ENCODE assay signal across 17 cellular contexts in the genomic region with DNA sequence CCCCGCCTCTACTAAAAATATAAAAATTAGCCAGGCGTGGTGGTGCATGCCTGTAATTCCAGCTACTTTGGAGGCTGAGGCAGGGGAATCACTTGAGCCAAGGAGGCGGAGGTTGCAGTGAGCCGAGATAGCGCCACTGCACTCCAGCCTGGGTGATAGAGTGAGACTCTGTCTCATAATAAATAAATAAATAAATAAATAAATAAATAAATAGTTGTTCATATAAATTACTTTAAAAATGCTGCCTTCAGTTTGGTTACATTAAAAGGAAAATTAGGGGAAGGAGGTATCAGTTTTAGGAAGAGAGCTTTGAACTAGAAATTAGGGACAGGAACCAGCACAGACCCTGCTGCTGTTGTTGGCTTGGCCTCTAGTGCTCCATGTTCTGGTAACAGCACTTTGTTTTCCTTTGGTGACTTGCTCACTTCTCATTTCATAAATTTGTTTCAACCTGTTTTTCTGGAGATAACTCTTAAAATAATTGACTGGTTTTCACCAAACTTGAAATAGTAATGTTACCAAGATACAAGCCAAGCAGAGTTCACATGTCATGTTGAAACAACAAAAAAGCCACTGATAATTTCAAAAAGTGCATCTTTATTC. TPM values are rescaled to one million over a fixed set of nuclear protein-coding genes. Genes with fewer than 3 reads are reported as not detected.
A peak's percentile ranks its signal among the peaks of the same experiment; 100 is the strongest.
DNase-seq lines count a peak whose midpoint lies in the region; FAIRE-seq and TF ChIP-seq lines count a peak whose summit lies in the region.
"Had no signal": no experiment of that assay in that cellular context is flagged by ENCODE, and none has a peak within 500 bp of the region (broad histone marks: within the 10 kb centered on the region; RNA-seq: fewer than 3 reads in every experiment).

No MANE protein-coding gene starts in this region.

- peaks cover 0 to 8% (median 2%) of the 10 kb centered on the region in 3 donors for H3K4me1 Mint-ChIP-seq in CD8-positive, alpha-beta memory T cell
- H3K4me1 Mint-ChIP-seq in HFFc6 (ENCODE audit: low read depth) (peaks cover 61% of the 10 kb centered on the region), astrocyte (ENCODE audit: low read depth, unreplicated experiment) (peaks cover 37% of the 10 kb centered on the region), H9 (peaks cover 21 to 23% of the 10 kb centered on the region in 2 experiments)

- H3K9me3 ChIP-seq in CD8-positive, alpha-beta memory T cell (ENCODE audit: low read length) = no peaks in the 10 kb centered on the region
- H3K9me3 ChIP-seq in astrocyte (ENCODE audit: insufficient read depth, low read depth, low read length) = no peaks in the 10 kb centered on the region
- H3K9me3 ChIP-seq in H9 (ENCODE audit: control insufficient read depth, low read depth, low read length) = no peaks in the 10 kb centered on the region
- H3K9me3 ChIP-seq in effector memory CD4-positive, alpha-beta T cell (ENCODE audit: control insufficient read depth, low read length) = no peaks in the 10 kb centered on the region

- WGBS in H9 (ENCODE audit: extremely low coverage, insufficient read length, low lambda C conversion rate) = no CpG with 5 or more reads among the region's 5 CpGs

- no peak overlapping the region for H4K8ac ChIP-seq in H9 (replicated peaks; ENCODE audit: insufficient read length, low read depth, low read length)

- H3K56ac ChIP-seq in H9 (ENCODE audit: insufficient read length, low read depth, low read length) = no peak overlapping the region

- H3K4me3 ChIP-seq in CD8-positive, alpha-beta memory T cell (ENCODE audit: low read length) = no peak overlapping the region
- no peak overlapping the region for H3K4me3 ChIP-seq in astrocyte (ENCODE audit: insufficient read depth, low read depth, low read length)
- H3K4me3 ChIP-seq in effector memory CD4-positive, alpha-beta T cell (ENCODE audit: insufficient read depth, low read depth, low read length, poor library complexity, severe bottlenecking) = no peak overlapping the region

- no peak overlapping the region for H2BK5ac ChIP-seq in H9 (ENCODE audit: insufficient read length, low read length)

- no peak overlapping the region for H4K91ac ChIP-seq in H9 (ENCODE audit: insufficient read length, low read depth, low read length)

- peaks cover 0 to 6% of the 10 kb centered on the region in 2 donors for H3K27me3 Mint-ChIP-seq in CD8-positive, alpha-beta memory T cell
- H3K27me3 Mint-ChIP-seq in HFFc6 (ENCODE audit: insufficient read depth) (no peaks in the 10 kb centered on the region), astrocyte (ENCODE audit: low read depth, unreplicated experiment) (no peaks in the 10 kb centered on the region), H9 (ENCODE audit: low read depth) (no peaks in the 10 kb centered on the region)

- no peaks in the 10 kb centered on the region for H3K36me3 ChIP-seq in CD8-positive, alpha-beta memory T cell (ENCODE audit: insufficient read depth, low read length)
- H3K36me3 ChIP-seq in astrocyte (ENCODE audit: insufficient read depth, low read length) = no peaks in the 10 kb centered on the region
- no peaks in the 10 kb centered on the region for H3K36me3 ChIP-seq in effector memory CD4-positive, alpha-beta T cell (ENCODE audit: control insufficient read depth, insufficient read depth, low read length)

- H3K18ac ChIP-seq in H9 (ENCODE audit: insufficient read length, low read depth, low read length) = no peak overlapping the region

- H4K20me1 ChIP-seq in astrocyte (ENCODE audit: insufficient read depth, low read length) (no peaks in the 10 kb centered on the region), H9 (ENCODE audit: control insufficient read depth, insufficient read depth, insufficient read length) (no peaks in the 10 kb centered on the region)

- no peaks in the 10 kb centered on the region for H3K79me1 ChIP-seq in H9 (ENCODE audit: insufficient read depth, low read depth, low read length, poor library complexity, severe bottlenecking)

- no peak overlapping the region for H4K5ac ChIP-seq in H9 (ENCODE audit: insufficient read length, low read depth, low read length)

- no peak overlapping the region for H3K4ac ChIP-seq in H9 (ENCODE audit: low read depth, low read length)

- H2BK15ac ChIP-seq in H9 (ENCODE audit: low read depth, low read length) = no peak overlapping the region

- H3K27ac ChIP-seq in CD8-positive, alpha-beta memory T cell (ENCODE audit: low read depth, low read length) = peak overlapping the region; percentile 17
- H3K27ac ChIP-seq in astrocyte (ENCODE audit: low read depth, low read length) (peak overlapping the region; percentile 98), H9 (ENCODE audit: insufficient read length, low read depth, low read length) (no peak overlapping the region)
- no peak overlapping the region for H3K27ac ChIP-seq in effector memory CD4-positive, alpha-beta T cell (ENCODE audit: insufficient read depth, low read length, poor library complexity, severe bottlenecking)

- H2BK120ac ChIP-seq in H9 (ENCODE audit: low read depth, low read length, poor library complexity, severe bottlenecking) = no peak overlapping the region

- H2BK12ac ChIP-seq in H9 (ENCODE audit: insufficient read length, low read depth, low read length) = no peak overlapping the region

- no peaks in the 10 kb centered on the region for H3K9me3 Mint-ChIP-seq in CD8-positive, alpha-beta memory T cell
- H3K9me3 Mint-ChIP-seq in HFFc6 (no peaks in the 10 kb centered on the region), astrocyte (ENCODE audit: unreplicated experiment) (peaks cover 3% of the 10 kb centered on the region), H9 (no peaks in the 10 kb centered on the region)
- H3K9me3 Mint-ChIP-seq: CD8-positive, alpha-beta T cell had no signal

- H3K9ac ChIP-seq in astrocyte (ENCODE audit: low read length) = peak overlapping the region; percentile 61
- no peak overlapping the region for H3K9ac ChIP-seq in H9 (ENCODE audit: extremely low read depth, insufficient read length, low read length)

- no peak overlapping the region for H3K14ac ChIP-seq in H9 (ENCODE audit: insufficient read depth, low read length)

- no peaks in the 10 kb centered on the region for H3K36me3 Mint-ChIP-seq in CD8-positive, alpha-beta memory T cell
- H3K36me3 Mint-ChIP-seq in HFFc6 (ENCODE audit: low read depth) = peaks cover 11% of the 10 kb centered on the region
- peaks cover 2% of the 10 kb centered on the region for H3K36me3 Mint-ChIP-seq in astrocyte (ENCODE audit: low read depth, unreplicated experiment)
- no peaks in the 10 kb centered on the region for H3K36me3 Mint-ChIP-seq in H9 (ENCODE audit: insufficient read depth in 1 of 3, low read depth in 3 of 3)
- H3K36me3 Mint-ChIP-seq: CD8-positive, alpha-beta T cell had no signal

- H3T11ph ChIP-seq in H9 (ENCODE audit: low read length) = no peak overlapping the region

- POLR2A ChIA-PET in CD8-positive, alpha-beta memory T cell (lab: Charles Lee) = no interaction called here

- no peaks in the 10 kb centered on the region for H3K4me1 ChIP-seq in CD8-positive, alpha-beta memory T cell (ENCODE audit: insufficient read depth, low read length)
- peaks cover 33% of the 10 kb centered on the region for H3K4me1 ChIP-seq in astrocyte (ENCODE audit: insufficient read depth, low read length)
- peaks cover 10% of the 10 kb centered on the region; the same call in 1 of the 2 replicates for H3K4me1 ChIP-seq in H9 (ENCODE audit: insufficient read depth, low read length)
- H3K4me1 ChIP-seq in effector memory CD4-positive, alpha-beta T cell (ENCODE audit: control insufficient read depth, insufficient read depth, low read length, poor library complexity, severe bottlenecking) = no peaks in the 10 kb centered on the region

- FAIRE-seq in astrocyte (lab: Jason Lieb, UNC) = peak; percentile 41
- FAIRE-seq: GM19239 had no signal

- H3K23ac ChIP-seq in H9 (ENCODE audit: insufficient read length, low read depth, low read length) = no peak overlapping the region

- no peak for DNase-seq in CD8-positive, alpha-beta memory T cell
- no peak for DNase-seq in HFFc6
- DNase-seq in astrocyte (ENCODE audit: low read depth) = no peak
- peak; percentile 26 for DNase-seq in myocyte (ENCODE audit: low read depth)
- DNase-seq in H9 = no peak
- DNase-seq in AG08396 (ENCODE audit: low spot score) = no peak
- DNase-seq in NCI-H446 (lab: John Stamatoyannopoulos, UW) = no peak
- no peak for DNase-seq in effector memory CD4-positive, alpha-beta T cell
- DNase-seq: GF-D8, Karpas-422, MV-4-11, NCI-H1417 treated with DMSO at 0.1 percent for 48 hours, NCI-H2081 treated with DMSO at 0.1 percent for 48 hours, NCI-H2227 treated with DMSO at 0.1 percent for 48 hours, NCI-H526 treated with DMSO at 0.1 percent for 48 hours had no signal

- no peak overlapping the region for H2BK20ac ChIP-seq in H9 (ENCODE audit: low read depth, low read length, poor library complexity, severe bottlenecking)

- TF ChIP-seq CTCF in HFFc6 (IDR thresholded peaks at IDR 0.05) (no peak), astrocyte (IDR thresholded peaks at IDR 0.05; ENCODE audit: insufficient read depth, low read depth, low read length) (no peak), H9 (conservative IDR thresholded peaks at IDR 0.05) (no peak)

- H3K79me2 ChIP-seq in astrocyte (ENCODE audit: insufficient read depth, low read length) (no peaks in the 10 kb centered on the region), H9 (ENCODE audit: insufficient read depth, low read length) (no peaks in the 10 kb centered on the region)

- no peaks in the 10 kb centered on the region for H3K27me3 ChIP-seq in CD8-positive, alpha-beta memory T cell (ENCODE audit: insufficient read depth, low read length, poor library complexity, severe bottlenecking)
- H3K27me3 ChIP-seq in astrocyte (ENCODE audit: insufficient read depth, low read length) (no peaks in the 10 kb centered on the region), H9 (ENCODE audit: insufficient read depth, low read length) (no peaks in the 10 kb centered on the region)
- H3K27me3 ChIP-seq in effector memory CD4-positive, alpha-beta T cell (replicated peaks; ENCODE audit: control insufficient read depth, insufficient read depth, low read length, poor library complexity, severe bottlenecking) = no peaks in the 10 kb centered on the region

- no peak overlapping the region for H2AFZ ChIP-seq in astrocyte (ENCODE audit: low read depth, low read length)
- H2AFZ ChIP-seq in H9 (ENCODE audit: low read length) = no peak overlapping the region

- no peak overlapping the region for H3K4me3 Mint-ChIP-seq in CD8-positive, alpha-beta memory T cell
- H3K4me3 Mint-ChIP-seq in HFFc6 (peak overlapping the region; percentile 73; the same call in 1 of the 2 replicates), astrocyte (ENCODE audit: unreplicated experiment) (no peak overlapping the region), H9 (no peak overlapping the region)
- H3K4me3 Mint-ChIP-seq: CD8-positive, alpha-beta T cell had no signal

- CTCF ChIA-PET in CD8-positive, alpha-beta memory T cell (lab: Charles Lee) = no interaction called here

- H3K4me2 ChIP-seq in astrocyte (ENCODE audit: low read length) = peak overlapping the region; percentile 60
- no peak overlapping the region for H3K4me2 ChIP-seq in H9 (ENCODE audit: insufficient read depth, insufficient read length, low read length)

- H2AK5ac ChIP-seq in H9 (ENCODE audit: insufficient read length, low read length) = no peak overlapping the region

- H3K27ac Mint-ChIP-seq in CD8-positive, alpha-beta memory T cell = no peak overlapping the region
- H3K27ac Mint-ChIP-seq in HFFc6 (peak overlapping the region; percentile 93), astrocyte (ENCODE audit: unreplicated experiment) (peak overlapping the region; percentile 96), H9 (no peak overlapping the region)
- H3K27ac Mint-ChIP-seq: CD8-positive, alpha-beta T cell had no signal

- peaks cover 4% of the 10 kb centered on the region for H3K23me2 ChIP-seq in H9 (ENCODE audit: insufficient read length, low read depth, low read length, poor library complexity, severe bottlenecking)

RNA-seq across cellular contexts. Expression of a gene that starts 22.9 kb away (rescaled TPM):
- not detected for total RNA-seq in CD8-positive, alpha-beta memory T cell
- polyA plus RNA-seq in CD8-positive, alpha-beta memory T cell = not detected
- 1 to 10 TPM; 2.6 to 4.3 (median 3.1) TPM for total RNA-seq in HFFc6 (2021; fragmentation: NEBNext Ultra II Directional; extraction: Animal tissue kit (Norgen Biotek cat#: 25700))
- total RNA-seq in astrocyte (2.2 and 2.5 TPM in 2 replicates), myocyte (2.0 and 2.3 TPM in 2 replicates), H9 (2021) (1.2 and 1.4 TPM in 2 replicates)
- 2.9 TPM for polyA plus RNA-seq in myocyte (2012)
- total RNA-seq: CD8-positive, alpha-beta T cell had no signal

Comparison
In these comparisons a context has a peak if more than half of its experiments do, and no peak if none do; other contexts are left out.
1. H3K27ac ChIP-seq: peak in CD8-positive, alpha-beta memory T cell (single experiment) and astrocyte (single experiment); none in H9 (single experiment) and effector memory CD4-positive, alpha-beta T cell (single experiment).
2. H3K27ac Mint-ChIP-seq: peak in HFFc6 (single experiment) and astrocyte (single experiment); none in CD8-positive, alpha-beta memory T cell (0 of 8) and H9 (0 of 3).